ENCODE assay signal across 34 cellular contexts in genomic region chr14:106501898-106502297, GRCh38.
"Had no signal": no experiment of that assay in that cellular context is flagged by ENCODE, and none has a peak within 500 bp of the region (broad histone marks: within the 10 kb centered on the region; RNA-seq: fewer than 3 reads in every experiment).

No MANE protein-coding gene starts in this region.

- H3K36me3 ChIP-seq: adrenal gland, breast epithelium, Peyer's patch, SJSA1 had no signal

- H3K4me3 Mint-ChIP-seq: activated B cell treated with CpG ODN at 0.5 μM for 24 hours; activated CD4-positive, alpha-beta memory T cell treated with anti-CD3 and anti-CD28 coated beads for 36 hours; activated naive CD4-positive, alpha-beta T cell treated with anti-CD3 and anti-CD28 coated beads, Interleukin-2, amount 10 ng/mL, durations not matched to agents 7 days and 5 days; activated naive CD8-positive, alpha-beta T cell treated with anti-CD3 and anti-CD28 coated beads, Interleukin-2, amount 10 ng/mL, durations not matched to agents 7 days and 5 days; T-cell had no signal

- H3K4me3 ChIP-seq: adrenal gland, body of pancreas, breast epithelium, K562, Peyer's patch, SJSA1 had no signal

- H3K27me3 Mint-ChIP-seq: activated CD4-positive, alpha-beta memory T cell treated with anti-CD3 and anti-CD28 coated beads for 36 hours had no signal

- H3K9me3 Mint-ChIP-seq: activated B cell treated with CpG ODN at 0.5 μM for 24 hours; activated CD4-positive, alpha-beta memory T cell treated with anti-CD3 and anti-CD28 coated beads for 36 hours; activated naive CD4-positive, alpha-beta T cell treated with anti-CD3 and anti-CD28 coated beads, Interleukin-2, amount 10 ng/mL, durations not matched to agents 7 days and 5 days; activated naive CD8-positive, alpha-beta T cell treated with anti-CD3 and anti-CD28 coated beads, Interleukin-2, amount 10 ng/mL, durations not matched to agents 7 days and 5 days; T-cell had no signal

- H3K9me3 ChIP-seq: adrenal gland, body of pancreas, breast epithelium, Peyer's patch, SJSA1 had no signal

- FAIRE-seq: astrocyte, K562 had no signal

- H3K27me3 ChIP-seq: adrenal gland, body of pancreas, Peyer's patch, SJSA1 had no signal

- H3K27ac Mint-ChIP-seq: activated B cell treated with CpG ODN at 0.5 μM for 24 hours; activated CD4-positive, alpha-beta memory T cell treated with anti-CD3 and anti-CD28 coated beads for 36 hours; activated naive CD4-positive, alpha-beta T cell treated with anti-CD3 and anti-CD28 coated beads, Interleukin-2, amount 10 ng/mL, durations not matched to agents 7 days and 5 days; activated naive CD8-positive, alpha-beta T cell treated with anti-CD3 and anti-CD28 coated beads, Interleukin-2, amount 10 ng/mL, durations not matched to agents 7 days and 5 days had no signal

- H3K27ac ChIP-seq: adrenal gland, body of pancreas, breast epithelium, Peyer's patch, SJSA1, VCaP had no signal

- H3K36me3 Mint-ChIP-seq: activated CD4-positive, alpha-beta memory T cell treated with anti-CD3 and anti-CD28 coated beads for 36 hours; activated naive CD4-positive, alpha-beta T cell treated with anti-CD3 and anti-CD28 coated beads, Interleukin-2, amount 10 ng/mL, durations not matched to agents 7 days and 5 days; T-cell had no signal

- DNase-seq: activated B cell treated with CpG ODN at 0.5 μM for 24 hours; activated CD4-positive, alpha-beta memory T cell treated with anti-CD3 and anti-CD28 coated beads for 36 hours; activated CD4-positive, alpha-beta T cell treated with anti-CD3 and anti-CD28 coated beads, Interleukin-2, amount 50 U/mL, for 1 hour; activated gamma-delta T cell treated with Interleukin-2 at 50 U/mL for 16 hours; activated naive CD4-positive, alpha-beta T cell treated with anti-CD3 and anti-CD28 coated beads, Interleukin-2, amount 10 ng/mL, durations not matched to agents 7 days and 5 days; activated naive CD8-positive, alpha-beta T cell treated with anti-CD3 and anti-CD28 coated beads, Interleukin-2, amount 10 ng/mL, durations not matched to agents 7 days and 5 days; activated T-cell treated with anti-CD3 and anti-CD28 coated beads, Interleukin-2, amount 50 U/mL, for 1 hour; adrenal gland; body of pancreas; IMR-90; NCI-H1092 treated with DMSO at 0.1 percent for 48 hours; NCI-H1417; NCI-H146; NCI-H187; NCI-H2029 treated with DMSO at 0.1 percent for 48 hours; NCI-H2107; NCI-H2171; NCI-H510A; NCI-H526; NCI-H748 treated with DMSO at 0.1 percent for 48 hours; NK-92 treated with Interleukin-12 subunit alpha and Interleukin-12 subunit beta, amount 100 ng/mL, for 24 hours; PC-3; Peyer's patch; RPMI8226; SHP77 treated with DMSO at 0.1 percent for 48 hours; T-cell; T-helper 2 cell; T-helper 9 cell had no signal

- ATAC-seq: body of pancreas, K562, PC-3, SK-N-SH treated with all-trans-retinoic acid at 6 μM for 48 hours, T-cell had no signal

- H3K4me1 ChIP-seq: adrenal gland, body of pancreas, breast epithelium, Peyer's patch, SJSA1 had no signal
